Comparison of ENCODE assay signal across 25 cellular contexts in the genomic region with DNA sequence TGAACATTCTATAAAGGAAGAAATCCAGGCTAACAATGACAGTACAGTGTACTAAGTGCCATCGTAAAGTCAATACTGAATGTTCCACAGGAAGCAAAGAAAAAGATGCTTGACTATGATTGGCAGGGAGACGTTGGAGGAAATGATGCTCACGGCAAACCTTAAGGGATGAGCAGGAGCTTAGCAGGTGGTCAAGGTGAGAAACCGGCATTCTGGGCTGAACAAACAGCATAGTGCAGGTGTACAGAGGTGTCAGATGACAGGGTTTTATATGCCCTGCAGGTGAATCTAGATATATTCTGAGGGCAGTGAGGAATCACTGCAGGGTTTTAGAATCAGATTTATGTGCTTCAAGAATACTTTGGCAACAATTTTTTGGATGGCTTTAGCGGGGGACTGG.
DNase-seq lines count a peak whose midpoint lies in the region; ATAC-seq and TF ChIP-seq lines count a peak whose summit lies in the region.
"Had no signal": no experiment of that assay in that cellular context is flagged by ENCODE, and none has a peak within 500 bp of the region (broad histone marks: within the 10 kb centered on the region; RNA-seq: fewer than 3 reads in every experiment).

No MANE protein-coding gene starts in this region.

- H3K9me3 ChIP-seq in mucosa of descending colon (no peaks in the 10 kb centered on the region), right lobe of liver (no peaks in the 10 kb centered on the region)
- H3K9me3 ChIP-seq: adrenal gland, Caco-2, ovary, SJSA1 had no signal

- H3K27ac ChIP-seq in right lobe of liver: no peak overlapping the region
- H3K27ac ChIP-seq: 22Rv1, adrenal gland, ovary, SJSA1, skin epidermis had no signal

- H3K4me1 ChIP-seq in mucosa of descending colon (ENCODE audit: low read depth) (no peaks in the 10 kb centered on the region), right lobe of liver (no peaks in the 10 kb centered on the region)
- H3K4me1 ChIP-seq: adrenal gland, Caco-2, SJSA1 had no signal

- DNase-seq in DMS79 treated with DMSO at 0.1 percent for 48 hours (lab: John Stamatoyannopoulos, UW) (peak; percentile 42), DMS79 (lab: John Stamatoyannopoulos, UW) (no peak), NCI-H187 treated with DMSO at 0.1 percent for 48 hours (lab: John Stamatoyannopoulos, UW) (peak; percentile 80), NCI-H510A treated with DMSO at 0.1 percent for 48 hours (lab: John Stamatoyannopoulos, UW) (peak; percentile 91), mucosa of descending colon (no peak), right lobe of liver (no peak)
- no peak for DNase-seq in activated CD8-positive, alpha-beta memory T cell treated with anti-CD3 and anti-CD28 coated beads, Interleukin-2, amount 50 U/mL, for 48 hours
- DNase-seq: activated CD4-positive, alpha-beta T cell treated with anti-CD3 and anti-CD28 coated beads for 36 hours; activated CD8-positive, alpha-beta T cell treated with anti-CD3 and anti-CD28 coated beads for 36 hours; activated naive CD4-positive, alpha-beta T cell treated with anti-CD3 and anti-CD28 coated beads, Interleukin-2, amount 10 ng/mL, durations not matched to agents 7 days and 5 days; adrenal gland; C1 segment of cervical spinal cord; Caco-2; erythroblast; KBM-7; mammary epithelial cell; ovary; RPMI8226; stimulated activated naive CD4-positive, alpha-beta T cell; T-helper 9 cell had no signal

- WGBS in right lobe of liver (ENCODE audit: insufficient coverage, low coverage, low lambda C conversion rate, missing lambda C conversion rate): 39% methylated on average over 5 of the region's 5 CpGs

- no peaks in the 10 kb centered on the region for H3K27me3 ChIP-seq in right lobe of liver
- H3K27me3 ChIP-seq: ovary, SJSA1 had no signal

- intact Hi-C loops in mucosa of descending colon (cut with DNase I, micrococcal nuclease) (no loop called here), right lobe of liver (cut with DNase I) (no loop called here)

- TF ChIP-seq CTCF in mucosa of descending colon (IDR thresholded peaks at IDR 0.05) (no peak), right lobe of liver (IDR thresholded peaks at IDR 0.05) (no peak)

- H3K36me3 ChIP-seq in mucosa of descending colon (ENCODE audit: low read depth): no peaks in the 10 kb centered on the region
- H3K36me3 ChIP-seq in right lobe of liver: no peaks in the 10 kb centered on the region
- H3K36me3 ChIP-seq: adrenal gland, ovary, SJSA1 had no signal

- TF ChIP-seq POLR2A in right lobe of liver (IDR thresholded peaks at IDR 0.05): no peak

- H3K4me3 ChIP-seq in mucosa of descending colon (no peak overlapping the region), right lobe of liver (no peak overlapping the region)
- H3K4me3 ChIP-seq: adrenal gland, ovary, SJSA1, skin epidermis had no signal

- ATAC-seq in mucosa of descending colon (peak; percentile 15), right lobe of liver (no peak), HG03095 (IDR thresholded peaks at IDR 0.05; ENCODE audit: unreplicated experiment) (no peak)
- ATAC-seq: activated CD4-positive, alpha-beta T cell treated with anti-CD3 and anti-CD28 coated beads for 36 hours; activated CD8-positive, alpha-beta T cell treated with anti-CD3 and anti-CD28 coated beads for 36 hours; activated T-helper 17 cell treated with anti-CD3 and anti-CD28 coated beads, Interleukin-2, amount 50 U/mL, for 72 hours had no signal

Comparison
In these comparisons a context has a peak if more than half of its experiments do, and no peak if none do; other contexts are left out.
1. DNase-seq: peak in DMS79 treated with DMSO at 0.1 percent for 48 hours (single experiment), NCI-H187 treated with DMSO at 0.1 percent for 48 hours (single experiment) and NCI-H510A treated with DMSO at 0.1 percent for 48 hours (single experiment); none in DMS79 (single experiment), mucosa of descending colon (0 of 3), right lobe of liver (0 of 3) and activated CD8-positive, alpha-beta memory T cell treated with anti-CD3 and anti-CD28 coated beads, Interleukin-2, amount 50 U/mL, for 48 hours (single experiment).